In the genomic region with DNA sequence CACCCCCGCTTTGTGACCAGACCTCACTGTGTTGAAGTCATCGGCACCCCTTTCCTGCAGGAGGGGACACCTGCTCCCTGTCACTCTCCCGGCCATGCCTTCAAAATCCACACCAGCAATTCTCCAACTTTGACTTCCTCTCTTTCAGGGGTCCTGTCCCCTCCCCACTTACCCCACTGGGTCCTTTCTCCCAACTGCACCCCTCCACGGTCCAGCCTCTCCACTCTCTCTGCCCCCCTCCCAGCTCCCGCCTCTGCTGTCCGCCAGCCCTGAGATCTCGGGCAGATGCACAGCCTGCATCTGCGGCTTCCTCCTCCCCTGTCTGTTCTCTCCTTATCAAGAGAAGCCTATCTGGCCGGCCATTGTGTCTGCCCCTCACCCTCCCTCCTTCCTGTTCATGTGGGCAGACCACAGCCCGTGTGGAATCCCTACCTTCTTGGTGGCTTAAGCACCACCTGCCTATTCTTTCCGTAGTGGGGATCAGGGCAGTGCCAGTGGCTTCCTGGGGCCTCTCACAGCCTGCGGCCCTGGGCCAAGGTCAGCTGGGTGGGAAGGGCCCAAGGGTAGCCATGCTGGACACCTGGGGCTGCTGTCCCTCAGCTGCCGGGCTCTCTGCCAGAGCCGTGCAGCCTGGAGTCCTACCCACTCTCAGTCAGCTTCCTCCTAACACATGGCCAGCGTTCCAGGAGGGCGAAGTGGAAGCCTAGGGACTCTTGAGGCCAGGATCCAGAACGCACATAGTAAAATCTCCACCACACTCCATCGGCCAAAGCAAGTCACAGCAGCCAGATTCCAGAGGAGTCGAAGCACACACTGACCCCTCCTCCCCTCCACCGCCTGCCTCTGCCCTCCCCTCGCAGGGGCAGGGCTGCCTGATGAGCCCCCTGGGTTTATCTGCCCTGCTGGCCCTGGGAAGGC, we compare ENCODE assay signal across 1 cellular context.
TF ChIP-seq lines count a peak whose summit lies in the region.

No MANE protein-coding gene starts in this region.

TF ChIP-seq in endothelial cell of umbilical vein, 7 proteins besides CTCF, POLR2A, EP300 and RAD21:
- no peak for TF ChIP-seq MYC (IDR thresholded peaks at IDR 0.05; ENCODE audit: low read depth, low read length)
- TF ChIP-seq POLR2AphosphoS5 (IDR thresholded peaks at IDR 0.05; ENCODE audit: insufficient read depth, low read depth, low read length): no peak
- TF ChIP-seq, protein P1, sequence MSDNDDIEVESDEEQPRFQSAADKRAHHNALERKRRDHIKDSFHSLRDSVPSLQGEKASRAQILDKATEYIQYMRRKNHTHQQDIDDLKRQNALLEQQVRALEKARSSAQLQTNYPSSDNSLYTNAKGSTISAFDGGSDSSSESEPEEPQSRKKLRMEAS (IDR thresholded peaks at IDR 0.05; ENCODE audit: insufficient read depth, insufficient read length): no peak
- peak; percentile 6 for TF ChIP-seq GATA2 (IDR thresholded peaks at IDR 0.05; ENCODE audit: insufficient read depth, insufficient read length, low read depth, low read length)
